Comparison of ENCODE assay signal across 2 cellular contexts in the genomic region with DNA sequence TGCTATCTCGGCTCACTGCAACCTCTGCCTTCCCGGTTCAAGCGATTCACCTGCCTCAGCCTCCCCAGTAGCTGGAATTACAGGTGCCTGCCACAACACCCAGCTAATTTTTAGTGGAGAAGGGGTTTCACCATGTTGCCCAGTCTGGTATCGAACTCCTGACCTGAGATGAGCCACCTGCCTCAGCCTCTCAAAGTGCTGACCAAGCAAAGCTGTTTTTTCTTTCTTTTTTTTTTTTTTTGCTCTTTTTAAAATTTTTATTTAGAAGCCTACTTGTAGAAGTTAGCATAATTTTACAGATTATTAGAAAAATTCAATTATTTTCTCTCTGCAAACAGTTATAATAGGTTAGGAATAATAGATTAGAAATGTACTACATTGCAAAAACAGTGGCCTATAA.
TF ChIP-seq lines count a peak whose summit lies in the region.

No MANE protein-coding gene starts in this region.

TF ChIP-seq in HepG2, 621 proteins besides CTCF, POLR2A, EP300 and RAD21:
- TF ChIP-seq MAFK (conservative IDR thresholded peaks at IDR 0.05 in 1 of 2, IDR thresholded peaks at IDR 0.05 in 1 of 2; ENCODE audit: low read length in 2 of 2) = peak; percentile 56 to 87; a peak in 3 of 4 replicates
- TF ChIP-seq MAFF (IDR thresholded peaks at IDR 0.05; ENCODE audit: low read depth, low read length) = peak; percentile 73
- no peak for TF ChIP-seq ELF4 (CRISPR knock-in tag; IDR thresholded peaks at IDR 0.05; ENCODE audit: borderline replicate concordance)
- no peak for TF ChIP-seq RFX3 (CRISPR knock-in tag; IDR thresholded peaks at IDR 0.05)

TF ChIP-seq in IMR-90, 13 proteins besides CTCF, POLR2A, EP300 and RAD21:
- TF ChIP-seq CEBPB (IDR thresholded peaks at IDR 0.05; ENCODE audit: low read depth, low read length) (no peak), MAFK (IDR thresholded peaks at IDR 0.05; ENCODE audit: low read depth, low read length) (peak; percentile 69), FOS (IDR thresholded peaks at IDR 0.05; ENCODE audit: low read depth, low read length) (no peak), NFE2L2 (IDR thresholded peaks at IDR 0.05; ENCODE audit: low read depth, low read length) (no peak), BHLHE40 (IDR thresholded peaks at IDR 0.05; ENCODE audit: low read depth, low read length) (no peak), CHD1 (IDR thresholded peaks at IDR 0.05; ENCODE audit: low read depth, low read length) (no peak), RFX5 (IDR thresholded peaks at IDR 0.05; ENCODE audit: low read depth, low read length) (no peak), RCOR1 (IDR thresholded peaks at IDR 0.05; ENCODE audit: insufficient replicate concordance, low read length) (no peak)
- TF ChIP-seq, protein P1, sequence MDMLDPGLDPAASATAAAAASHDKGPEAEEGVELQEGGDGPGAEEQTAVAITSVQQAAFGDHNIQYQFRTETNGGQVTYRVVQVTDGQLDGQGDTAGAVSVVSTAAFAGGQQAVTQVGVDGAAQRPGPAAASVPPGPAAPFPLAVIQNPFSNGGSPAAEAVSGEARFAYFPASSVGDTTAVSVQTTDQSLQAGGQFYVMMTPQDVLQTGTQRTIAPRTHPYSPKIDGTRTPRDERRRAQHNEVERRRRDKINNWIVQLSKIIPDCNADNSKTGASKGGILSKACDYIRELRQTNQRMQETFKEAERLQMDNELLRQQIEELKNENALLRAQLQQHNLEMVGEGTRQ (IDR thresholded peaks at IDR 0.05; ENCODE audit: low read depth, low read length) = no peak
